In genomic region chr3:31732548-31732947, GRCh38 we compare ENCODE assay signal across 24 cellular contexts.
DNase-seq lines count a peak whose midpoint lies in the region; ATAC-seq and TF ChIP-seq lines count a peak whose summit lies in the region.
"Had no signal": no experiment of that assay in that cellular context is flagged by ENCODE, and none has a peak within 500 bp of the region (broad histone marks: within the 10 kb centered on the region; RNA-seq: fewer than 3 reads in every experiment).

No MANE protein-coding gene starts in this region.

- no peaks in the 10 kb centered on the region for H3K36me3 ChIP-seq in right atrium auricular region
- no peaks in the 10 kb centered on the region for H3K36me3 ChIP-seq in heart right ventricle
- no peaks in the 10 kb centered on the region for H3K36me3 ChIP-seq in ascending aorta

- intact Hi-C loops in Right ventricle myocardium inferior (cut with DNase I) = no loop called here
- intact Hi-C loops in heart right ventricle (cut with DNase I) = no loop called here
- intact Hi-C loops in ascending aorta (cut with DNase I) = no loop called here

- DNase-seq in Right ventricle myocardium inferior (ENCODE audit: missing footprints) (peak; percentile 73), right atrium auricular region (ENCODE audit: low spot score) (no peak), NCI-H2196 treated with DMSO at 0.1 percent for 48 hours (lab: John Stamatoyannopoulos, UW; ENCODE audit: unreplicated experiment) (peak; percentile 49), heart right ventricle (peak in 1 of 2 donors; percentile 52), putamen (ENCODE audit: low spot score) (no peak), SW 1271 (lab: John Stamatoyannopoulos, UW) (no peak), ascending aorta (ENCODE audit: low spot score in 2 of 2) (no peak)
- no peak for DNase-seq in activated CD4-positive, alpha-beta T cell treated with anti-CD3 and anti-CD28 coated beads, Interleukin-2, amount 50 U/mL, for 48 hours
- DNase-seq: activated CD4-positive, alpha-beta T cell treated with anti-CD3 and anti-CD28 coated beads for 48 hours; effector CD4-positive, alpha-beta T cell; foreskin melanocyte; hypothalamus; MM.1S; NCI-H1930; SIG-M5; spleen; stimulated activated CD4-positive, alpha-beta T cell treated with anti-CD3 and anti-CD28 coated beads, Interleukin-4, amount 100 ng/mL, for 4 hours; stimulated activated naive CD8-positive, alpha-beta T cell treated with anti-CD3 and anti-CD28 coated beads, Interleukin-15, amount 100 ng/mL, for 72 hours had no signal

- WGBS in heart right ventricle, 2 donors = 63 to 71% methylated on average over 8 of the region's 8 CpGs

- TF ChIP-seq CTCF in right atrium auricular region (IDR thresholded peaks at IDR 0.05) (no peak), heart right ventricle (IDR thresholded peaks at IDR 0.05) (no peak), ascending aorta (IDR thresholded peaks at IDR 0.05) (no peak)

- no peaks in the 10 kb centered on the region for H3K27me3 ChIP-seq in right atrium auricular region
- no peaks in the 10 kb centered on the region for H3K27me3 ChIP-seq in heart right ventricle
- H3K27me3 ChIP-seq in ascending aorta = no peaks in the 10 kb centered on the region
- H3K27me3 ChIP-seq: spleen, tibial nerve had no signal

- H3K4me3 ChIP-seq in right atrium auricular region (no peak overlapping the region), heart right ventricle (no peak overlapping the region), ascending aorta (no peak overlapping the region)
- H3K4me3 ChIP-seq: A549, K562, lung, spleen, tibial nerve had no signal

- H3K27ac ChIP-seq in right atrium auricular region (no peak overlapping the region), heart right ventricle (no peak overlapping the region), ascending aorta (no peak overlapping the region)
- H3K27ac ChIP-seq: A549, spleen, tibial nerve had no signal

- ATAC-seq in Right ventricle myocardium inferior (peak; percentile 84), heart right ventricle (peak in 6 of 8 donors; percentile 33 to 80 (median 72))
- ATAC-seq: A549; activated naive CD4-positive, alpha-beta T cell treated with anti-CD3 and anti-CD28 coated beads, Interleukin-2, amount 50 U/mL, for 72 hours; activated T-helper 17 cell treated with anti-CD3 and anti-CD28 coated beads, Interleukin-2, amount 50 U/mL, for 72 hours; K562; stimulated activated naive CD8-positive, alpha-beta T cell treated with anti-CD3 and anti-CD28 coated beads, Interleukin-15, amount 100 ng/mL, for 72 hours had no signal

- H3K4me1 ChIP-seq in right atrium auricular region (peaks cover 0 to 9% of the 10 kb centered on the region in 2 donors), heart right ventricle (peaks cover 0 to 17% (median 10%) of the 10 kb centered on the region in 9 donors), ascending aorta (peaks cover 0 to 6% of the 10 kb centered on the region in 2 donors)
- H3K4me1 ChIP-seq: tibial nerve had no signal

- no peaks in the 10 kb centered on the region for H3K9me3 ChIP-seq in right atrium auricular region
- H3K9me3 ChIP-seq in heart right ventricle = no peaks in the 10 kb centered on the region
- H3K9me3 ChIP-seq in ascending aorta = no peaks in the 10 kb centered on the region
- H3K9me3 ChIP-seq: A549, spleen, tibial nerve had no signal

Comparison
In these comparisons a context has a peak if more than half of its experiments do, and no peak if none do; other contexts are left out.
1. DNase-seq: peak in Right ventricle myocardium inferior (single experiment) and NCI-H2196 treated with DMSO at 0.1 percent for 48 hours (single experiment); none in right atrium auricular region (single experiment), putamen (single experiment), SW 1271 (0 of 2), ascending aorta (0 of 2) and activated CD4-positive, alpha-beta T cell treated with anti-CD3 and anti-CD28 coated beads, Interleukin-2, amount 50 U/mL, for 48 hours (0 of 2).